ENCODE assay signal across 1 cellular context in genomic region chr1:111717450-111717849, GRCh38.
TF ChIP-seq lines count a peak whose summit lies in the region.

No MANE protein-coding gene starts in this region.

TF ChIP-seq in GM12878, 131 proteins besides CTCF, POLR2A, EP300 and RAD21:
- TF ChIP-seq STAT3 (IDR thresholded peaks at IDR 0.05; ENCODE audit: low read depth, low read length) (no peak), PML (IDR thresholded peaks at IDR 0.05; ENCODE audit: low read length) (peak; percentile 46; the same call in 1 of the 2 replicates)
TF ChIP-seq in GM12878: peak in this region for 1.
